In the genomic region with DNA sequence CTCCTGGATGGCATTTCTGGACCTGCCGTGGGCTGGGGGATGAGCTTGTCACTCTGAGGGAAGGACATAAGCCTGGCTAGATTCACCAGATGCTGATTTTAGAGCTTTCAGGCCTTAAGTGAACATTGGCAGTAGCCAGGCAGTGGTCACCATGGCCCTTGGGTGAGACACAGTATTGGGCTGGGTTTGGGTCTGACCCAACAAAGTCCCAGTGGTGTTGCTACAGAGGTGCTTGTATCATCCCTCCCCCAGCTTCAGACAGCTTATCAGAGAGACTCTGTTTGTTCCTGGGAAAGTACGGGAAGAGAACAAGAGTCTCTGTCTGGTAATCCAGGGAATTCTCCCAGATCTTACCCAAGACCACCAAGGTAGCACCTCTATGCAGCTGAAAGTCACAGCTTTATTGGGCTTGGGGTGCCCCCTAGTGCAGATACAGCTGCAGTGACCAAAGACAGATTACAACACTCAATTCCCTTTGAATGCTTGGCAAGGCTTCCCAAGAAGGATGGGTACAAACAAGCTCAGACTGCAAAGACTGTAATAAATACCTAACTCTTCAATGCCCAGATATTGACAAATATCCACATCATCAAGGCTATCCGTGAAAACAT, we compare ENCODE assay signal across 8 cellular contexts. TPM values are rescaled to one million over a fixed set of nuclear protein-coding genes. Genes with fewer than 3 reads are reported as not detected.
A peak's percentile ranks its signal among the peaks of the same experiment; 100 is the strongest.
DNase-seq lines count a peak whose midpoint lies in the region; ATAC-seq, FAIRE-seq and TF ChIP-seq lines count a peak whose summit lies in the region.

No MANE protein-coding gene starts in this region.

- no peak overlapping the region for H3K4me2 ChIP-seq in A549

- POLR2A ChIA-PET in A549 (lab: Yijun Ruan, JAX): interaction anchor here (1.7 kb wide), 1 partner anchor 10 kb away, joined by 7 read pairs; the partner anchor contains the start of gene RUVBL1

- H3K4me3 ChIP-seq in A549: no peak overlapping the region
- H3K4me3 ChIP-seq in GM12875 (ENCODE audit: low read depth, low read length): no peak overlapping the region

- no peak overlapping the region for H3K27ac Mint-ChIP-seq in activated T-cell treated with anti-CD3 and anti-CD28 coated beads, Interleukin-2, amount 50 U/mL, for 72 hours
- no peak overlapping the region for H3K27ac Mint-ChIP-seq in glutamatergic neuron (ENCODE audit: unreplicated experiment)

- no peak overlapping the region for H3K27ac ChIP-seq in A549

- H3K4me1 ChIP-seq in A549: no peaks in the 10 kb centered on the region

- no peaks in the 10 kb centered on the region for H3K36me3 Mint-ChIP-seq in activated T-cell treated with anti-CD3 and anti-CD28 coated beads, Interleukin-2, amount 50 U/mL, for 72 hours (ENCODE audit: insufficient read depth in 2 of 2)
- no peaks in the 10 kb centered on the region for H3K36me3 Mint-ChIP-seq in glutamatergic neuron (ENCODE audit: unreplicated experiment)

- peak; percentile 76 for TF ChIP-seq CTCF in A549 (IDR thresholded peaks at IDR 0.05)
- TF ChIP-seq CTCF in GM12875 (IDR thresholded peaks at IDR 0.05; ENCODE audit: borderline replicate concordance, insufficient read depth, low read depth, low read length): peak; percentile 68
- TF ChIP-seq CTCF in glutamatergic neuron (IDR thresholded peaks at IDR 0.05; ENCODE audit: partially characterized antibody, unreplicated experiment): peak; percentile 13

- no peak for FAIRE-seq in A549 (lab: Jason Lieb, UNC)

- H3K9me3 ChIP-seq in A549: no peaks in the 10 kb centered on the region

- no peaks in the 10 kb centered on the region for H3K9me3 Mint-ChIP-seq in activated T-cell treated with anti-CD3 and anti-CD28 coated beads, Interleukin-2, amount 50 U/mL, for 72 hours
- peaks cover 5% of the 10 kb centered on the region for H3K9me3 Mint-ChIP-seq in glutamatergic neuron (ENCODE audit: unreplicated experiment)

- H3K27me3 Mint-ChIP-seq in activated T-cell treated with anti-CD3 and anti-CD28 coated beads, Interleukin-2, amount 50 U/mL, for 72 hours (ENCODE audit: low read depth): no peaks in the 10 kb centered on the region
- H3K27me3 Mint-ChIP-seq in glutamatergic neuron (ENCODE audit: unreplicated experiment): peaks cover 3% of the 10 kb centered on the region

- TF ChIP-seq RAD21 in A549 (conservative IDR thresholded peaks at IDR 0.05 in 1 of 2, IDR thresholded peaks at IDR 0.05 in 1 of 2): peak; percentile 81 to 84

- peak in 1 of 2 experiments; percentile 53 for DNase-seq in A549 (ENCODE audit: low read depth in 1 of 2, low spot score in 1 of 2)
- peak; percentile 61 for DNase-seq in NCI-H69 (lab: John Stamatoyannopoulos, UW)
- peak; percentile 30 to 52 for DNase-seq in activated T-cell treated with anti-CD3 and anti-CD28 coated beads, Interleukin-2, amount 50 U/mL, for 72 hours
- DNase-seq in glutamatergic neuron: peak; percentile 32
- peak; percentile 35 to 46 for DNase-seq in stimulated activated CD4-positive, alpha-beta T cell treated with anti-CD3 and anti-CD28 coated beads, Interleukin-2, amount 100 ng/mL, for 24 hours

- H3K4me3 Mint-ChIP-seq in activated T-cell treated with anti-CD3 and anti-CD28 coated beads, Interleukin-2, amount 50 U/mL, for 72 hours: no peak overlapping the region
- no peak overlapping the region for H3K4me3 Mint-ChIP-seq in glutamatergic neuron (ENCODE audit: unreplicated experiment)

- TF ChIP-seq POLR2A in A549 (IDR thresholded peaks at IDR 0.05; ENCODE audit: low read length): no peak

- WGBS in A549 (ENCODE audit: missing lambda C conversion rate): 38% methylated on average over 3 of the region's 3 CpGs

- ATAC-seq in A549 (peak; percentile 76 to 93; a peak in 5 of 6 replicates), GM18867 (IDR thresholded peaks at IDR 0.05; ENCODE audit: unreplicated experiment) (no peak), GM21367 (IDR thresholded peaks at IDR 0.05; ENCODE audit: unreplicated experiment) (no peak)
- peak in 1 of 2 donors; percentile 54 for ATAC-seq in activated T-cell treated with anti-CD3 and anti-CD28 coated beads, Interleukin-2, amount 50 U/mL, for 72 hours (replicated peaks in 1 of 2)

- H3K4me1 Mint-ChIP-seq in activated T-cell treated with anti-CD3 and anti-CD28 coated beads, Interleukin-2, amount 50 U/mL, for 72 hours (ENCODE audit: low read depth): no peaks in the 10 kb centered on the region
- H3K4me1 Mint-ChIP-seq in glutamatergic neuron (ENCODE audit: low read depth, unreplicated experiment): no peaks in the 10 kb centered on the region

- CTCF ChIA-PET in A549 (lab: Yijun Ruan, JAX): interaction anchor here (0.7 to 3.0 kb wide), 23 partner anchors 8 to 558 kb away, joined by 3 to 18 read pairs (median 4); partner anchors contain the start of genes PODXL2 and RUVBL1

- no peak for TF ChIP-seq EP300 in A549 (IDR thresholded peaks at IDR 0.05)

TF ChIP-seq in A549, 52 proteins besides CTCF, POLR2A, EP300 and RAD21:
- TF ChIP-seq PBX3 (IDR thresholded peaks at IDR 0.05): no peak
- no peak for TF ChIP-seq FOSL2 (IDR thresholded peaks at IDR 0.05)
- no peak for TF ChIP-seq FOSL2 (CRISPR knock-in tag; IDR thresholded peaks at IDR 0.05)
- TF ChIP-seq EHF (CRISPR knock-in tag; IDR thresholded peaks at IDR 0.05): no peak
- no peak for TF ChIP-seq MYC (IDR thresholded peaks at IDR 0.05; ENCODE audit: borderline replicate concordance, low read length)
- no peak for TF ChIP-seq BHLHE40 (IDR thresholded peaks at IDR 0.05; ENCODE audit: low read depth, low read length)
- TF ChIP-seq HES2 (IDR thresholded peaks at IDR 0.05): no peak
- TF ChIP-seq FOSB (CRISPR knock-in tag; IDR thresholded peaks at IDR 0.05): no peak
- no peak for TF ChIP-seq JUN (IDR thresholded peaks at IDR 0.05)
- peak in 1 of 2 experiments; percentile 49; a peak in 1 of 4 replicates for TF ChIP-seq CEBPB (IDR thresholded peaks at IDR 0.05)
- no peak for TF ChIP-seq MAX (IDR thresholded peaks at IDR 0.05)
- TF ChIP-seq CHD4 (IDR thresholded peaks at IDR 0.05; ENCODE audit: borderline replicate concordance): no peak
- no peak for TF ChIP-seq ZSCAN20 (CRISPR knock-in tag; IDR thresholded peaks at IDR 0.05)
- no peak for TF ChIP-seq HOXA7 (CRISPR knock-in tag; IDR thresholded peaks at IDR 0.05)
- TF ChIP-seq ESRRA (IDR thresholded peaks at IDR 0.05; ENCODE audit: borderline replicate concordance, low read length): no peak
- TF ChIP-seq SMC3 (IDR thresholded peaks at IDR 0.05): peak; percentile 67
- TF ChIP-seq ZC3H11A (IDR thresholded peaks at IDR 0.05): no peak

RNA-seq across cellular contexts. Expression of gene RUVBL1, which starts 9.8 kb away (rescaled TPM):
- polyA plus RNA-seq in A549 (2011; rRNA removed) (117 and 144 TPM in 2 replicates), A549 (2017; fragmentation: RNase III; extraction: RNeasy Plus Mini Kit Qiagen cat#74134 plus additional on column Dnase treatment) (105 to 117 TPM (median 105 TPM) in 3 replicates)
- polyA plus RNA-seq in A549 (2012; cell fraction: cytosol; rRNA removed): 143 and 167 TPM in 2 replicates
- polyA plus RNA-seq in A549 (2012; cell fraction: nucleus; rRNA removed): 81.4 and 82.4 TPM in 2 replicates
- 95.8 and 106 TPM in 2 replicates for polyA minus RNA-seq in A549 (2011; rRNA and poly(A)+ RNA removed)
- total RNA-seq in activated T-cell treated with anti-CD3 and anti-CD28 coated beads, Interleukin-2, amount 50 U/mL, for 72 hours: 10 to 100 TPM; 39.7 to 50.4 TPM
- total RNA-seq in glutamatergic neuron (ENCODE audit: unreplicated experiment): 33.1 TPM

RNA-seq across cellular contexts. Expression of gene EEFSEC, which starts 19.9 kb away (rescaled TPM):
- polyA plus RNA-seq in A549 (2011; rRNA removed): 6.9 and 7.5 TPM in 2 replicates
- polyA plus RNA-seq in A549 (2012; cell fraction: cytosol; rRNA removed): 10.8 and 14.2 TPM in 2 replicates
- polyA plus RNA-seq in A549 (2012; cell fraction: nucleus; rRNA removed): 16.9 and 23.9 TPM in 2 replicates
- polyA plus RNA-seq in A549 (2017; fragmentation: RNase III; extraction: RNeasy Plus Mini Kit Qiagen cat#74134 plus additional on column Dnase treatment): 6.4 to 7.3 TPM (median 6.8 TPM) in 3 replicates
- 10.8 and 12.4 TPM in 2 replicates for polyA minus RNA-seq in A549 (2011; rRNA and poly(A)+ RNA removed)
- total RNA-seq in activated T-cell treated with anti-CD3 and anti-CD28 coated beads, Interleukin-2, amount 50 U/mL, for 72 hours: 10 to 100 TPM; 15.7 to 17.2 TPM
- 8.3 TPM for total RNA-seq in glutamatergic neuron (ENCODE audit: unreplicated experiment)

Comparison
In these comparisons a context has a peak if more than half of its experiments do, and no peak if none do; other contexts are left out.
1. ATAC-seq: peak in A549 (2 of 2); none in GM18867 (single experiment) and GM21367 (single experiment).
2. CTCF ChIP-seq: peak in every context shown above with its lines; median percentile 76 in A549; 68 in GM12875; 13 in glutamatergic neuron.